In the genomic region with DNA sequence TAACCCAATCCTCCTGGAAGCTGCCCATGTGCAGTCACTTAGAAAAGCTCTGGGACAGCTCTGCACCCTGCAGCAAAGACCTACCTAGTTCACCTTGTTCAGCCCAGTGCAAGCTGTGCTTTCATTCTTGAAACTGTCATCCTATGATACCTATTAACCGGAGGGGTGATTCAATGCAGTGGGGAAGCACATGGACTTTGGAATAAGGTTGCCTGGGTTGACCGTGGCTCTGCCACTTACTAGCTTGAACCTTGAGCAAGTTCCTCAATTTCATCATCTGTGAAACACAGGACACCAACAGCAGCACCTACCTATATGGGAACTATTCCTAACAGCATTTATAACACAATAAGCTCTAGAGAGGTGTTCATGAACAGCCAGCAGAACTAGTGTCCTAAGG, we compare ENCODE assay signal across 21 cellular contexts.
DNase-seq lines count a peak whose midpoint lies in the region; ATAC-seq and TF ChIP-seq lines count a peak whose summit lies in the region.
"Had no signal": no experiment of that assay in that cellular context is flagged by ENCODE, and none has a peak within 500 bp of the region (broad histone marks: within the 10 kb centered on the region; RNA-seq: fewer than 3 reads in every experiment).

No MANE protein-coding gene starts in this region.

- WGBS in right cardiac atrium: 83% methylated on average over 2 of the region's 2 CpGs
- 24% methylated on average over 2 of the region's 2 CpGs for WGBS in liver

- intact Hi-C loops in cardiac septum (cut with DNase I): no loop called here
- intact Hi-C loops in right cardiac atrium (cut with DNase I): no loop called here

- TF ChIP-seq RAD21 in liver (IDR thresholded peaks at IDR 0.05): no peak

- H3K36me3 ChIP-seq in liver (ENCODE audit: control insufficient read depth in 4 of 4, insufficient read depth in 3 of 4, low read depth in 1 of 4, low read length in 3 of 4): no peaks in the 10 kb centered on the region
- H3K36me3 ChIP-seq: Peyer's patch, SJCRH30 had no signal

- H3K27me3 ChIP-seq in right cardiac atrium (ENCODE audit: control insufficient read depth, insufficient read depth) (no peaks in the 10 kb centered on the region), liver (ENCODE audit: control insufficient read depth in 4 of 4, insufficient read depth in 4 of 4, low read length in 3 of 4) (peaks cover 0 to 2% (median 0%) of the 10 kb centered on the region in 4 donors)
- H3K27me3 ChIP-seq: Peyer's patch, SJCRH30 had no signal

- no peak for ATAC-seq in right cardiac atrium
- no peak for ATAC-seq in GM19023 (IDR thresholded peaks at IDR 0.05; ENCODE audit: unreplicated experiment)

- no peak overlapping the region for H3K9ac ChIP-seq in liver (ENCODE audit: low read depth in 1 of 2, low read length in 2 of 2)
- H3K9ac ChIP-seq: KMS-11 had no signal

- H3K9me3 ChIP-seq in right cardiac atrium (ENCODE audit: control insufficient read depth, low read length): no peaks in the 10 kb centered on the region
- H3K9me3 ChIP-seq in liver (ENCODE audit: control insufficient read depth in 4 of 4, low read length in 3 of 4): no peaks in the 10 kb centered on the region
- H3K9me3 ChIP-seq: Peyer's patch, SJCRH30 had no signal

- DNase-seq in cardiac septum (ENCODE audit: low spot score) (peak; percentile 27), right cardiac atrium (no peak), NOMO-1 treated with dmso at 0.1 percent for 144 hours (lab: John Stamatoyannopoulos, UW; ENCODE audit: unreplicated experiment) (peak; percentile 41), SKM-1 (lab: John Stamatoyannopoulos, UW; ENCODE audit: unreplicated experiment) (no peak), SHP77 (lab: John Stamatoyannopoulos, UW) (no peak)
- DNase-seq: DMS53, GDM1, GOT3, HCEC 1CT, IMR-90, NCI-H1048, NCI-H1417 treated with DMSO at 0.1 percent for 48 hours, NCI-H1930, NCI-H2227 treated with DMSO at 0.1 percent for 48 hours, NCI-H510A treated with DMSO at 0.1 percent for 48 hours, NCI-H748 treated with DMSO at 0.1 percent for 48 hours, Peyer's patch, SJCRH30 had no signal

- TF ChIP-seq CTCF in liver (IDR thresholded peaks at IDR 0.05; ENCODE audit: low read depth, low read length, missing input control): no peak

- no peak overlapping the region for H3K27ac ChIP-seq in right cardiac atrium (ENCODE audit: low read length)
- H3K27ac ChIP-seq in liver (ENCODE audit: low read depth in 1 of 2, low read length in 2 of 2): no peak overlapping the region
- H3K27ac ChIP-seq: KMS-11, Peyer's patch, SJCRH30 had no signal

- H3K4me1 ChIP-seq in right cardiac atrium (ENCODE audit: control insufficient read depth, insufficient read depth, low read length): no peaks in the 10 kb centered on the region
- H3K4me1 ChIP-seq in liver (ENCODE audit: control insufficient read depth in 4 of 4, insufficient read depth in 4 of 4, low read length in 3 of 4): no peaks in the 10 kb centered on the region
- H3K4me1 ChIP-seq: Peyer's patch had no signal

- H3K4me3 ChIP-seq in right cardiac atrium (ENCODE audit: low read length) (no peak overlapping the region), liver (ENCODE audit: low read depth in 1 of 3, low read length in 3 of 3) (no peak overlapping the region)
- H3K4me3 ChIP-seq: Peyer's patch, SJCRH30 had no signal

TF ChIP-seq in liver, 16 proteins besides CTCF, POLR2A, EP300 and RAD21:
- TF ChIP-seq TAF1 (conservative IDR thresholded peaks at IDR 0.05) (no peak), MAX (IDR thresholded peaks at IDR 0.05) (no peak), GABPA (IDR thresholded peaks at IDR 0.05 in 1 of 2, conservative IDR thresholded peaks at IDR 0.05 in 1 of 2) (no peak), EGR1 (IDR thresholded peaks at IDR 0.05; ENCODE audit: low read depth in 2 of 2) (no peak), ZBTB33 (IDR thresholded peaks at IDR 0.05) (no peak), HNF4A (conservative IDR thresholded peaks at IDR 0.05) (peak; percentile 37 to 63), SP1 (IDR thresholded peaks at IDR 0.05) (no peak)
- TF ChIP-seq, protein P1, sequence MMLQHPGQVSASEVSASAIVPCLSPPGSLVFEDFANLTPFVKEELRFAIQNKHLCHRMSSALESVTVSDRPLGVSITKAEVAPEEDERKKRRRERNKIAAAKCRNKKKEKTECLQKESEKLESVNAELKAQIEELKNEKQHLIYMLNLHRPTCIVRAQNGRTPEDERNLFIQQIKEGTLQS (IDR thresholded peaks at IDR 0.05): no peak
TF ChIP-seq in liver: peak in this region for 1.

Comparison
In these comparisons a context has a peak if more than half of its experiments do, and no peak if none do; other contexts are left out.
1. DNase-seq: peak in cardiac septum (single experiment) and NOMO-1 treated with dmso at 0.1 percent for 144 hours (single experiment); none in right cardiac atrium (0 of 3), SKM-1 (single experiment) and SHP77 (0 of 2).